In genomic region chr15:99682455-99682854, GRCh38 we compare ENCODE assay signal across 10 cellular contexts. TPM values are rescaled to one million over a fixed set of nuclear protein-coding genes. Genes with fewer than 3 reads are reported as not detected.
DNase-seq lines count a peak whose midpoint lies in the region; ATAC-seq, FAIRE-seq and TF ChIP-seq lines count a peak whose summit lies in the region.
"Had no signal": no experiment of that assay in that cellular context is flagged by ENCODE, and none has a peak within 500 bp of the region (broad histone marks: within the 10 kb centered on the region; RNA-seq: fewer than 3 reads in every experiment).

No MANE protein-coding gene starts in this region.

- H3K27me3 Mint-ChIP-seq in mesothelial cell of epicardium (ENCODE audit: low read depth), result no peaks in the 10 kb centered on the region

- no peak overlapping the region for H3K4me3 Mint-ChIP-seq in mesothelial cell of epicardium
- H3K4me3 Mint-ChIP-seq: activated T-helper 1 cell treated with anti-CD3 and anti-CD28 coated beads, Interleukin-12 subunit alpha, Interleukin-12 subunit beta, Interleukin-2, Interleukin-4 antibody, amounts not matched to agents 30 ng/mL and 10 ng/mL and 1 ng/mL, durations not matched to agents 14 hours and 24 hours and 36 hours had no signal

- FAIRE-seq in bronchial epithelial cell (lab: Jason Lieb, UNC), result no peak

- H3K4me1 Mint-ChIP-seq in mesothelial cell of epicardium, result peaks cover 12% of the 10 kb centered on the region

- peak overlapping the region; percentile 51 for H3K27ac Mint-ChIP-seq in mesothelial cell of epicardium

- peak; percentile 49 for DNase-seq in AG20443 (ENCODE audit: low spot score)
- DNase-seq in Jurkat, Clone E6-1 (ENCODE audit: low read depth, low spot score), result peak; percentile 55
- DNase-seq in bronchial epithelial cell (ENCODE audit: low read depth), result peak; percentile 90
- DNase-seq in mesothelial cell of epicardium (ENCODE audit: low spot score in 2 of 2, unreplicated experiment in 2 of 2), result no peak
- no peak for DNase-seq in activated CD4-positive, CD25-positive, alpha-beta regulatory T cell treated with anti-CD3 and anti-CD28 coated beads, Interleukin-2, amount 50 U/mL, for 72 hours
- DNase-seq: left cardiac atrium had no signal

- H3K4me3 ChIP-seq in Jurkat, Clone E6-1 (ENCODE audit: low read length), result no peak overlapping the region
- H3K4me3 ChIP-seq in bronchial epithelial cell (ENCODE audit: low read depth, low read length), result no peak overlapping the region

- ATAC-seq in GM18867 (IDR thresholded peaks at IDR 0.05; ENCODE audit: unreplicated experiment), result no peak
- no peak for ATAC-seq in GM21360 (IDR thresholded peaks at IDR 0.05; ENCODE audit: unreplicated experiment)
- no peak for ATAC-seq in HG02798 (IDR thresholded peaks at IDR 0.05; ENCODE audit: poor library complexity, unreplicated experiment)

- no peaks in the 10 kb centered on the region for H3K27me3 ChIP-seq in bronchial epithelial cell (ENCODE audit: control insufficient read depth, insufficient read depth, low read length)

- peaks cover 2% of the 10 kb centered on the region for H3K36me3 ChIP-seq in bronchial epithelial cell (ENCODE audit: control insufficient read depth, insufficient read depth, low read length)

- peaks cover 52% of the 10 kb centered on the region for H3K36me3 Mint-ChIP-seq in mesothelial cell of epicardium

- TF ChIP-seq CTCF in bronchial epithelial cell (IDR thresholded peaks at IDR 0.05; ENCODE audit: insufficient read depth, low read length, severe bottlenecking) (no peak), mesothelial cell of epicardium (IDR thresholded peaks at IDR 0.05; ENCODE audit: unreplicated experiment) (no peak)

- H3K9me3 Mint-ChIP-seq in mesothelial cell of epicardium, result peaks cover 35% of the 10 kb centered on the region

RNA-seq across cellular contexts. Expression of gene LYSMD4, which starts 50.8 kb away (rescaled TPM):
- polyA plus RNA-seq in Jurkat, Clone E6-1 (2012; ENCODE audit: insufficient read depth, insufficient read length), result 11.7 TPM
- total RNA-seq in bronchial epithelial cell (13.2 and 14.1 TPM in 2 replicates), mesothelial cell of epicardium (17.2 to 18.1 TPM (median 17.2 TPM) in 3 replicates)

Comparison
In these comparisons a context has a peak if more than half of its experiments do, and no peak if none do; other contexts are left out.
1. DNase-seq: peak in AG20443 (single experiment), Jurkat, Clone E6-1 (single experiment) and bronchial epithelial cell (single experiment); none in mesothelial cell of epicardium (0 of 2) and activated CD4-positive, CD25-positive, alpha-beta regulatory T cell treated with anti-CD3 and anti-CD28 coated beads, Interleukin-2, amount 50 U/mL, for 72 hours (single experiment).